13 cellular contexts compared by ENCODE assay signal in the genomic region with DNA sequence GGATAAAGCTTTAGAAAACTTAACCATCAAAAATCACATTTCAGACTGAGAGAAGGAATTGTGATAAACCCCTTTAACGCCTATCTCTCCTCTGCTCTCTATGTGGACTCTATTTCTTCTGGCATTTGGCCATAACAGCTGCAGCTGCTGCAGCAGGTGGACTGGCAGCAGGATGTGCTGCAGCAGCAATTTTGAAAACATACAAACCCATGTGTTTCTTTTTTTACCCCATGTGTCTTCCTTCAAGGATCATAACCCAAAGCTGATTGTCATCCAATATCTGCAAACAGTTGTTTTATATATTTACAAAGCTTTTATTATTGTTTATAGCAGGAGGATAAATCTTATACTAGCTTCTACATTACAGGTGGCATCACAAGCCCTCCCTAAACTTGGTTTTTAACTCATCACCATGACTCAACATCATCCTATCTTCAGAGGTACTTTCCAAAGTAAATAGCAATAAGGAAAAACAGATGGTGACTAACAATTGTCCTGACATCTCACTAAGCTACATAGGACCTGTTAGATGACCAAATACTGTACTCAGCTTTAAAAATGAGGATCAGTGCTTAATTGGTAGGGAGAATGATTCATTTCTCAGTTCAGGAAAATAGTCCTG. TPM values are rescaled to one million over a fixed set of nuclear protein-coding genes. Genes with fewer than 3 reads are reported as not detected.
DNase-seq lines count a peak whose midpoint lies in the region; ATAC-seq and TF ChIP-seq lines count a peak whose summit lies in the region.
"Had no signal": no experiment of that assay in that cellular context is flagged by ENCODE, and none has a peak within 500 bp of the region (broad histone marks: within the 10 kb centered on the region; RNA-seq: fewer than 3 reads in every experiment).

No MANE protein-coding gene starts in this region.

- H3K4me3 ChIP-seq in AG09309 (ENCODE audit: control insufficient read depth, low read depth, low read length): no peak overlapping the region
- no peak overlapping the region for H3K4me3 ChIP-seq in fibroblast of mammary gland (ENCODE audit: control insufficient read depth, low read depth, low read length)
- H3K4me3 ChIP-seq: lung, uterus had no signal

- H3K27me3 Mint-ChIP-seq in stimulated activated memory B cell treated with anti-CD40 and anti-IgM and Interleukin-4, amounts not matched to agents 10 μg/mL and 1 μg/mL and 100 μg/mL, for 72 hours: peaks cover 84% of the 10 kb centered on the region

- H3K36me3 Mint-ChIP-seq in stimulated activated memory B cell treated with anti-CD40 and anti-IgM and Interleukin-4, amounts not matched to agents 10 μg/mL and 1 μg/mL and 100 μg/mL, for 72 hours: no peaks in the 10 kb centered on the region

- no peak overlapping the region for H3K4me3 Mint-ChIP-seq in stimulated activated memory B cell treated with anti-CD40 and anti-IgM and Interleukin-4, amounts not matched to agents 10 μg/mL and 1 μg/mL and 100 μg/mL, for 72 hours

- H3K4me1 Mint-ChIP-seq in stimulated activated memory B cell treated with anti-CD40 and anti-IgM and Interleukin-4, amounts not matched to agents 10 μg/mL and 1 μg/mL and 100 μg/mL, for 72 hours: peaks cover 12% of the 10 kb centered on the region

- no peak for TF ChIP-seq CTCF in AG09309 (IDR thresholded peaks at IDR 0.05; ENCODE audit: control insufficient read depth, insufficient read depth, low read depth, low read length, missing control alignments)
- no peak for TF ChIP-seq CTCF in fibroblast of mammary gland (conservative IDR thresholded peaks at IDR 0.05; ENCODE audit: control insufficient read depth, insufficient read depth, low read depth, low read length)

- DNase-seq in AG09309 (ENCODE audit: low read depth) (peak; percentile 52), GM04504 (ENCODE audit: low read depth) (peak; percentile 17), NCI-H748 treated with DMSO at 0.1 percent for 48 hours (lab: John Stamatoyannopoulos, UW) (peak; percentile 82), fibroblast of mammary gland (ENCODE audit: low read depth) (peak; percentile 82), cerebellum (ENCODE audit: low spot score) (no peak)
- no peak for DNase-seq in NK-92 treated with Interleukin-12 subunit alpha and Interleukin-12 subunit beta, amount 100 ng/mL, for 24 hours (lab: John Stamatoyannopoulos, UW)
- DNase-seq: activated T-cell treated with anti-CD3 and anti-CD28 coated beads, Interleukin-2, amount 50 U/mL, for 1 hour; uterus had no signal

- no peak for ATAC-seq in stimulated activated memory B cell treated with anti-CD40 and anti-IgM and Interleukin-4, amounts not matched to agents 10 μg/mL and 1 μg/mL and 100 μg/mL, for 72 hours
- ATAC-seq in HG03469 (IDR thresholded peaks at IDR 0.05; ENCODE audit: unreplicated experiment): no peak

- no peaks in the 10 kb centered on the region for H3K9me3 Mint-ChIP-seq in stimulated activated memory B cell treated with anti-CD40 and anti-IgM and Interleukin-4, amounts not matched to agents 10 μg/mL and 1 μg/mL and 100 μg/mL, for 72 hours

- no peak overlapping the region for H3K27ac Mint-ChIP-seq in stimulated activated memory B cell treated with anti-CD40 and anti-IgM and Interleukin-4, amounts not matched to agents 10 μg/mL and 1 μg/mL and 100 μg/mL, for 72 hours

RNA-seq across cellular contexts. Expression of gene KRTAP9-2, which starts 14.5 kb away (rescaled TPM):
- total RNA-seq in cerebellum: not detected
- total RNA-seq: frontal cortex, lung, pulmonary artery endothelial cell, uterus had no signal

RNA-seq across cellular contexts. Expression of gene KRTAP9-3, which starts 20.3 kb away (rescaled TPM):
- not detected for total RNA-seq in cerebellum
- total RNA-seq: frontal cortex, lung, pulmonary artery endothelial cell, uterus had no signal

RNA-seq across cellular contexts. Expression of gene KRTAP9-1, which starts 22.3 kb away (rescaled TPM):
- not detected for total RNA-seq in cerebellum
- total RNA-seq: frontal cortex, lung, pulmonary artery endothelial cell, uterus had no signal

RNA-seq across cellular contexts. Expression of gene KRTAP9-8, which starts 25.8 kb away (rescaled TPM):
- not detected for total RNA-seq in cerebellum
- total RNA-seq: frontal cortex, lung, pulmonary artery endothelial cell, uterus had no signal

RNA-seq across cellular contexts. Expression of gene KRTAP4-1, which starts 27.2 kb away (rescaled TPM):
- not detected for total RNA-seq in cerebellum
- total RNA-seq: frontal cortex, lung, pulmonary artery endothelial cell, uterus had no signal

Comparison
In these comparisons a context has a peak if more than half of its experiments do, and no peak if none do; other contexts are left out.
1. DNase-seq: peak in AG09309 (single experiment), GM04504 (single experiment), NCI-H748 treated with DMSO at 0.1 percent for 48 hours (single experiment) and fibroblast of mammary gland (single experiment); none in NK-92 treated with Interleukin-12 subunit alpha and Interleukin-12 subunit beta, amount 100 ng/mL, for 24 hours (single experiment) and cerebellum (single experiment).